Comparison of ENCODE assay signal across 14 cellular contexts in the genomic region with DNA sequence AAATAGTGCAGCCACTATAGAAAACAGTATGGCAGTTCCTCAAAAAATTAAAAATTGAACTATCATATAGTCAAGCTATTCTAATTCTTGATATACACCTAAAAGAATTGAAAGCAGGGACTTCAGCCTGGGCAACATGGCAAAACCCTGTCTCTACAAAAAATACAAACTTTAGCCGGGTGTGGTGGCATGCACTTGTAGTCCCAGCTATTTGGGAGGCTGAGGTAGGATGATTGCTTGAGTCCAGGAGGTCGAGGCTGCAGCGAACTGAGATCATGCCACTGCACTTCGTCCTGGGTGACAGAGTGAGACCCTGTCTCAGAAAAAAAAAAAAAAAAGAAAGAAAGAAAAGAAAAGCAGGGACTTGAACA.
"Had no signal": no experiment of that assay in that cellular context is flagged by ENCODE, and none has a peak within 500 bp of the region (broad histone marks: within the 10 kb centered on the region; RNA-seq: fewer than 3 reads in every experiment).

No MANE protein-coding gene starts in this region.

- DNase-seq: activated CD4-positive, alpha-beta T cell treated with anti-CD3 and anti-CD28 coated beads, Interleukin-2, amount 50 U/mL, for 48 hours; activated naive CD4-positive, alpha-beta T cell treated with anti-CD3 and anti-CD28 coated beads, Interleukin-2, amount 10 ng/mL, durations not matched to agents 7 days and 5 days; activated T-cell treated with anti-CD3 and anti-CD28 coated beads, Interleukin-2, amount 50 U/mL, for 48 hours; aorta; effector CD4-positive, alpha-beta T cell; kidney glomerular epithelial cell; left ventricle myocardium superior; stimulated activated CD4-positive, alpha-beta T cell treated with anti-CD3 and anti-CD28 coated beads, Interleukin-4, amount 100 ng/mL, for 1 hour; stimulated activated naive CD4-positive, alpha-beta T cell treated with Interleukin-2 at 50 U/mL for 16 hours; T-helper 9 cell had no signal

- H3K79me2 ChIP-seq: parathyroid adenoma had no signal

- H3K4me3 ChIP-seq: smooth muscle cell had no signal

- H3K4me1 ChIP-seq: parathyroid adenoma had no signal

- H3K27ac ChIP-seq: parathyroid adenoma had no signal

- H3K9ac ChIP-seq: parathyroid adenoma had no signal

- ATAC-seq: WTC11 had no signal

- FAIRE-seq: endometrium had no signal
